In genomic region chr17:18681767-18682571, GRCh38 we compare ENCODE assay signal across 8 cellular contexts. TPM values are rescaled to one million over a fixed set of nuclear protein-coding genes. Genes with fewer than 3 reads are reported as not detected.
DNase-seq lines count a peak whose midpoint lies in the region; ATAC-seq, FAIRE-seq and TF ChIP-seq lines count a peak whose summit lies in the region.
"Not testable (repeated sequence)": the region's sequence is repeated elsewhere in the genome, so short reads cannot be mapped to it uniquely, and the experiment has no call there.

FOXO3B (minus strand) TSS chr17:18682314; CDS start chr17:18681651, 663 bp downstream.

- H3K9ac ChIP-seq in astrocyte (ENCODE audit: low read length) = peak within 1 kb of the TSS; percentile 82

- not testable (repeated sequence) for TF ChIP-seq EP300 in tibial nerve (IDR thresholded peaks at IDR 0.05)

- peak within 1 kb of the TSS; percentile 77 for H3K4me2 ChIP-seq in astrocyte (ENCODE audit: low read length)

- DNase-seq in NCI-H146 treated with DMSO at 0.1 percent for 48 hours (lab: John Stamatoyannopoulos, UW; ENCODE audit: unreplicated experiment) = peak; percentile 86
- DNase-seq in T-helper 2 cell = peak; percentile 42 to 91 (median 52)
- peak; percentile 95 for DNase-seq in astrocyte (ENCODE audit: low read depth)
- DNase-seq in left ventricle myocardium superior = peak; percentile 75
- DNase-seq in posterior cingulate gyrus = peak; percentile 40 to 98 (median 85)
- DNase-seq in tibial nerve (ENCODE audit: low spot score in 2 of 2) = peak; percentile 15 to 63

- not testable (repeated sequence) for H3K27me3 Mint-ChIP-seq in astrocyte (ENCODE audit: low read depth, unreplicated experiment)

- H3K27me3 ChIP-seq in astrocyte (ENCODE audit: insufficient read depth, low read length); tibial nerve: not testable (repeated sequence)

- peak within 1 kb of the TSS; percentile 60 for H2AFZ ChIP-seq in astrocyte (ENCODE audit: low read depth, low read length)

- H3K27ac Mint-ChIP-seq in astrocyte (ENCODE audit: unreplicated experiment) = not testable (repeated sequence)

- 0% methylated on average over 7 of the region's 58 CpGs; no CpG with 5 or more reads in 1 of the 2 donors for WGBS in tibial nerve, 2 donors

- not testable (repeated sequence) for TF ChIP-seq CTCF in astrocyte (IDR thresholded peaks at IDR 0.05; ENCODE audit: insufficient read depth, low read depth, low read length); tibial nerve (IDR thresholded peaks at IDR 0.05)

- H3K4me3 ChIP-seq in astrocyte (ENCODE audit: insufficient read depth, low read depth, low read length) = peak within 1 kb of the TSS; percentile 57
- peak within 1 kb of the TSS; percentile 38 to 60 (median 48) for H3K4me3 ChIP-seq in tibial nerve

- H3K27ac ChIP-seq in astrocyte (ENCODE audit: low read depth, low read length) (peak within 1 kb of the TSS; percentile 38), tibial nerve (peak within 1 kb of the TSS in 3 of 4 donors; percentile 30 to 67 (median 61))

- not testable (repeated sequence) for TF ChIP-seq POLR2A in tibial nerve (IDR thresholded peaks at IDR 0.05)

- intact Hi-C loops in left ventricle myocardium superior (cut with micrococcal nuclease); posterior cingulate gyrus (cut with DNase I): not testable (repeated sequence)

- H3K4me1 Mint-ChIP-seq in astrocyte (ENCODE audit: low read depth, unreplicated experiment) = not testable (repeated sequence)

- peak within 1 kb of the TSS; percentile 84 for H3K4me3 Mint-ChIP-seq in astrocyte (ENCODE audit: unreplicated experiment)

- H3K9me3 ChIP-seq in astrocyte (ENCODE audit: insufficient read depth, low read depth, low read length); tibial nerve: not testable (repeated sequence)

- not testable (repeated sequence) for H4K20me1 ChIP-seq in astrocyte (ENCODE audit: insufficient read depth, low read length)

- not testable (repeated sequence) for H3K9me3 Mint-ChIP-seq in astrocyte (ENCODE audit: unreplicated experiment)

- not testable (repeated sequence) for H3K4me1 ChIP-seq in astrocyte (ENCODE audit: insufficient read depth, low read length); tibial nerve

- peak; percentile 43 for FAIRE-seq in astrocyte (lab: Jason Lieb, UNC)

- not testable (repeated sequence) for H3K36me3 ChIP-seq in astrocyte (ENCODE audit: insufficient read depth, low read length)
- peaks cover 0 to 17% (median 0%) of the 10 kb centered on the region in 3 donors for H3K36me3 ChIP-seq in tibial nerve

- H3K79me2 ChIP-seq in astrocyte (ENCODE audit: insufficient read depth, low read length) = not testable (repeated sequence)

- peaks cover 12% of the 10 kb centered on the region for H3K36me3 Mint-ChIP-seq in astrocyte (ENCODE audit: low read depth, unreplicated experiment)

- ATAC-seq in GM18498 (IDR thresholded peaks at IDR 0.05; ENCODE audit: unreplicated experiment) (peak; percentile 90), HG02870 (IDR thresholded peaks at IDR 0.05; ENCODE audit: unreplicated experiment) (peak; percentile 91), left ventricle myocardium superior (peak; percentile 94)

RNA-seq across cellular contexts. Expression of gene FOXO3B, which starts in this region (rescaled TPM):
- total RNA-seq in astrocyte (7.1 and 9.8 TPM in 2 replicates), left ventricle myocardium superior (1.0 TPM), tibial nerve (10 to 100 TPM; 15.0 to 19.6 (median 18.3) TPM)

Comparison
In these comparisons a context has a peak if more than half of its experiments do, and no peak if none do; other contexts are left out.
1. Peak in every context shown above with its lines: DNase-seq, ATAC-seq, H3K4me3 ChIP-seq and H3K27ac ChIP-seq.
2. DNase-seq: peak in every context shown above with its lines; median percentile 95 in astrocyte; 86 in NCI-H146 treated with DMSO at 0.1 percent for 48 hours; 85 in posterior cingulate gyrus; 75 in left ventricle myocardium superior; 52 in T-helper 2 cell; 39 in tibial nerve.